ENCODE assay signal across 24 cellular contexts in genomic region chr16:15765116-15765515, GRCh38.
"Had no signal": no experiment of that assay in that cellular context is flagged by ENCODE, and none has a peak within 500 bp of the region (broad histone marks: within the 10 kb centered on the region; RNA-seq: fewer than 3 reads in every experiment).

No MANE protein-coding gene starts in this region.

- H3K4me2 ChIP-seq: neural progenitor cell had no signal

- FAIRE-seq: small intestine, urothelium cell line had no signal

- H3K4me1 ChIP-seq: colonic mucosa, foreskin keratinocyte, lower lobe of right lung, neural progenitor cell, parathyroid adenoma, prostate gland, upper lobe of left lung had no signal

- H3K27me3 ChIP-seq: colonic mucosa, neural progenitor cell, tibial nerve, upper lobe of left lung had no signal

- H3K27ac Mint-ChIP-seq: dendritic cell treated with granulocyte-macrophage colony-stimulating factor and Interleukin-4, amounts not matched to agents 40 ng/mL and 50 ng/mL, for 4 days; endodermal cell; immature natural killer cell; natural killer cell treated with Interleukin-12 subunit alpha and Interleukin-12 subunit beta and Interleukin-15 and Interleukin-18, amount 100 ng/mL, for 72 hours; neural progenitor cell had no signal

- H3K4me3 Mint-ChIP-seq: central memory CD8-positive, alpha-beta T cell; dendritic cell treated with granulocyte-macrophage colony-stimulating factor and Interleukin-4, amounts not matched to agents 40 ng/mL and 50 ng/mL, for 4 days; endodermal cell; immature natural killer cell; natural killer cell treated with Interleukin-12 subunit alpha and Interleukin-12 subunit beta and Interleukin-15 and Interleukin-18, amount 100 ng/mL, for 72 hours; neural progenitor cell had no signal

- H3K27ac ChIP-seq: colonic mucosa, epithelial cell of prostate, foreskin keratinocyte, heart right ventricle, lower lobe of right lung, neural progenitor cell, parathyroid adenoma, prostate gland, tibial nerve, upper lobe of left lung had no signal

- H3K9me3 ChIP-seq: colonic mucosa, lower lobe of right lung, prostate gland, thoracic aorta, upper lobe of left lung had no signal

- H3K36me3 ChIP-seq: colonic mucosa, heart right ventricle, lower lobe of right lung, neural progenitor cell, prostate gland, tibial nerve had no signal

- H2AFZ ChIP-seq: neural progenitor cell, parathyroid adenoma had no signal

- H3K27me3 Mint-ChIP-seq: dendritic cell treated with granulocyte-macrophage colony-stimulating factor and Interleukin-4, amounts not matched to agents 40 ng/mL and 50 ng/mL, for 4 days had no signal

- H3K9me3 Mint-ChIP-seq: central memory CD8-positive, alpha-beta T cell; dendritic cell treated with granulocyte-macrophage colony-stimulating factor and Interleukin-4, amounts not matched to agents 40 ng/mL and 50 ng/mL, for 4 days; endodermal cell; immature natural killer cell; natural killer cell treated with Interleukin-12 subunit alpha and Interleukin-12 subunit beta and Interleukin-15 and Interleukin-18, amount 100 ng/mL, for 72 hours; neural progenitor cell had no signal

- H3K79me2 ChIP-seq: parathyroid adenoma had no signal

- DNase-seq: effector CD8-positive, alpha-beta T cell; glutamatergic neuron; left ventricle myocardium superior; lower lobe of right lung; right cardiac atrium; stimulated activated CD4-positive, alpha-beta T cell treated with anti-CD3 and anti-CD28 coated beads, Interleukin-4, amount 100 ng/mL, for 1 hour; upper lobe of left lung had no signal

- H3K36me3 Mint-ChIP-seq: immature natural killer cell; naive B cell; natural killer cell treated with Interleukin-12 subunit alpha and Interleukin-12 subunit beta and Interleukin-15 and Interleukin-18, amount 100 ng/mL, for 72 hours; neural progenitor cell had no signal

- H3K4me3 ChIP-seq: colonic mucosa, heart right ventricle, lower lobe of right lung, neural progenitor cell, prostate gland, thoracic aorta, tibial nerve, upper lobe of left lung had no signal

- H3K4me1 Mint-ChIP-seq: central memory CD8-positive, alpha-beta T cell; endodermal cell; neural progenitor cell had no signal

- H3K9ac ChIP-seq: neural progenitor cell, parathyroid adenoma had no signal
